ENCODE assay signal across 10 cellular contexts in the genomic region with DNA sequence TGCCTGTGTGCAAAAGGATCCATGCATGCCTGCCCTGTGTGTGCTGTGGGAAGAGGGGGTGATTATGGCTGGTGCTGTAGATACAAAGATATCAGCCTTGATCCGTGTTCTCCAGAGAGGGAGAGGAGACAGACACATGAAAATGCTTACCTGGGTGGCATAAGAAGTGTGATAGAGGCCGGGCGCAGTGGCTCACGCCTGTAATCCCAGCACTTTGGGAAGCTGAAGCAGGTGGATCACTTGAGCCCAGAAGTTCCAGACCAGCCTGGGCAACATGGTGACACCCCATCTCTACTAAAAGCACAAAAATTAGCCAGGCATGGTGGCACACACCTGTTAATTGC. TPM values are rescaled to one million over a fixed set of nuclear protein-coding genes. Genes with fewer than 3 reads are reported as not detected.
DNase-seq lines count a peak whose midpoint lies in the region; ATAC-seq, FAIRE-seq and TF ChIP-seq lines count a peak whose summit lies in the region.
"Not testable (repeated sequence)": the region's sequence is repeated elsewhere in the genome, so short reads cannot be mapped to it uniquely, and the experiment has no call there.
"Had no signal": no experiment of that assay in that cellular context is flagged by ENCODE, and none has a peak within 500 bp of the region (broad histone marks: within the 10 kb centered on the region; RNA-seq: fewer than 3 reads in every experiment).

No MANE protein-coding gene starts in this region.

- H3K9me1 ChIP-seq in K562 (ENCODE audit: control insufficient read depth, insufficient read depth, low read length) = not testable (repeated sequence)

- not testable (repeated sequence) for H3K9me3 ChIP-seq in BLaER1; OCI-LY3 (ENCODE audit: insufficient read depth, low read length); K562 (replicated peaks; ENCODE audit: control insufficient read depth, insufficient read depth, low read depth, low read length); esophagus muscularis mucosa; lower lobe of right lung; parathyroid adenoma (ENCODE audit: control insufficient read depth, low read length)

- not testable (repeated sequence) for H2AFZ ChIP-seq in OCI-LY3 (ENCODE audit: low read depth, low read length); K562 (ENCODE audit: low read depth, low read length); parathyroid adenoma

- DNase-seq in activated T-cell treated with anti-CD3 and anti-CD28 coated beads, Interleukin-2, amount 50 U/mL, for 1 hour = peak; percentile 31
- DNase-seq in K562 (ENCODE audit: extremely low read depth in 1 of 4, low spot score in 3 of 4); esophagus muscularis mucosa (ENCODE audit: extremely low spot score): not testable (repeated sequence)
- DNase-seq in lower lobe of right lung = peak; percentile 35

- H3K27ac ChIP-seq in BLaER1 = peak overlapping the region; percentile 98
- H3K27ac ChIP-seq in OCI-LY3 (ENCODE audit: low read length) = peak overlapping the region; percentile 100
- not testable (repeated sequence) for H3K27ac ChIP-seq in K562 (ENCODE audit: extremely low read depth, low read depth, low read length)
- peak overlapping the region; percentile 96 to 97 (median 96) for H3K27ac ChIP-seq in esophagus muscularis mucosa (replicated peaks in 1 of 4)
- H3K27ac ChIP-seq in lower lobe of right lung = peak overlapping the region; percentile 100
- peak overlapping the region; percentile 100 for H3K27ac ChIP-seq in parathyroid adenoma
- H3K27ac ChIP-seq in temporal lobe (ENCODE audit: low read depth, low read length) = peak overlapping the region; percentile 95

- FAIRE-seq in K562 (lab: Jason Lieb, UNC) = not testable (repeated sequence)

- not testable (repeated sequence) for H4K20me1 ChIP-seq in BLaER1; OCI-LY3 (ENCODE audit: insufficient read depth, low read length); K562 (replicated peaks; ENCODE audit: control insufficient read depth, insufficient read depth, low read length)

- H3K9ac ChIP-seq in BLaER1 (peak overlapping the region; percentile 56; the same call in 1 of the 2 replicates), OCI-LY3 (ENCODE audit: low read length) (peak overlapping the region; percentile 94), K562 (ENCODE audit: insufficient read depth in 1 of 2, low read depth in 2 of 2, low read length in 2 of 2) (peak overlapping the region in 1 of 2 experiments; percentile 24; a peak in 1 of 4 replicates)
- not testable (repeated sequence) for H3K9ac ChIP-seq in parathyroid adenoma

- 79% methylated on average over 4 of the region's 4 CpGs for WGBS in K562 (ENCODE audit: insufficient coverage, low coverage, missing lambda C conversion rate)
- WGBS in esophagus muscularis mucosa = 90% methylated on average over 4 of the region's 4 CpGs

- H3K79me2 ChIP-seq in OCI-LY3 (ENCODE audit: low read length) (peaks cover 32% of the 10 kb centered on the region), K562 (ENCODE audit: control insufficient read depth, insufficient read depth, low read length) (peaks cover 13% of the 10 kb centered on the region; the same call in 1 of the 3 replicates)
- not testable (repeated sequence) for H3K79me2 ChIP-seq in parathyroid adenoma

- not testable (repeated sequence) for TF ChIP-seq POLR2A in K562 (conservative IDR thresholded peaks at IDR 0.05); esophagus muscularis mucosa (IDR thresholded peaks at IDR 0.05; ENCODE audit: low read depth)

- not testable (repeated sequence) for ATAC-seq in K562, lower lobe of right lung

- CTCF ChIA-PET in K562 (lab: Yijun Ruan, JAX; ENCODE audit: low intra/inter-chr PET ratio) = not testable (repeated sequence)

- not testable (repeated sequence) for TF ChIP-seq CTCF in OCI-LY3 (IDR thresholded peaks at IDR 0.05; ENCODE audit: low read depth, low read length); K562 (IDR thresholded peaks at IDR 0.05 in 2 of 3, conservative IDR thresholded peaks at IDR 0.05 in 1 of 3; ENCODE audit: insufficient read depth in 2 of 3, low read depth in 1 of 3, low read length in 3 of 3); esophagus muscularis mucosa (IDR thresholded peaks at IDR 0.05); lower lobe of right lung (IDR thresholded peaks at IDR 0.05); parathyroid adenoma (IDR thresholded peaks at IDR 0.05)

- intact Hi-C loops in K562 (cut with micrococcal nuclease); esophagus muscularis mucosa (cut with DNase I); lower lobe of right lung (cut with DNase I): not testable (repeated sequence)

- not testable (repeated sequence) for TF ChIP-seq RAD21 in K562 (CRISPR knock-in tag; conservative IDR thresholded peaks at IDR 0.05 in 1 of 2, IDR thresholded peaks at IDR 0.05 in 1 of 2)

- H3K4me2 ChIP-seq in BLaER1 = peak overlapping the region; percentile 79
- H3K4me2 ChIP-seq in OCI-LY3 (ENCODE audit: low read length) = peak overlapping the region; percentile 76
- not testable (repeated sequence) for H3K4me2 ChIP-seq in K562 (ENCODE audit: insufficient read depth, low read length); parathyroid adenoma (ENCODE audit: low read length)

- not testable (repeated sequence) for BruUV-seq in K562 (replicated peaks; lab: Mats Ljungman, UMichigan)

- POLR2A ChIA-PET in K562 (lab: Yijun Ruan, JAX) = interaction anchor here (2.3 to 16.9 kb wide), 4 partner anchors 8 to 89 kb away, joined by 7 to 594 read pairs (median 46); partner anchors contain the start of genes PLK3 and RPS8

- H3K4me1 ChIP-seq in BLaER1 = peaks cover 90% of the 10 kb centered on the region
- peaks cover 65% of the 10 kb centered on the region for H3K4me1 ChIP-seq in OCI-LY3 (ENCODE audit: low read length)
- H3K4me1 ChIP-seq in K562 (replicated peaks in 1 of 2; ENCODE audit: control insufficient read depth in 2 of 2, insufficient read depth in 2 of 2, low read length in 2 of 2) = peaks cover 59 to 67% of the 10 kb centered on the region in 2 experiments
- peaks cover 71 to 90% (median 86%) of the 10 kb centered on the region in 4 donors for H3K4me1 ChIP-seq in esophagus muscularis mucosa
- peaks cover 92% of the 10 kb centered on the region for H3K4me1 ChIP-seq in lower lobe of right lung
- peaks cover 41% of the 10 kb centered on the region for H3K4me1 ChIP-seq in parathyroid adenoma

- not testable (repeated sequence) for H3K4me3 ChIP-seq in BLaER1; K562; esophagus muscularis mucosa; lower lobe of right lung; parathyroid adenoma (ENCODE audit: low read depth, low read length)
- H3K4me3 ChIP-seq in OCI-LY3 (ENCODE audit: low read length) = peak overlapping the region; percentile 67

- not testable (repeated sequence) for TF ChIP-seq EP300 in K562 (IDR thresholded peaks at IDR 0.05; ENCODE audit: low read length); esophagus muscularis mucosa (IDR thresholded peaks at IDR 0.05)

- not testable (repeated sequence) for H3K27me3 ChIP-seq in BLaER1; OCI-LY3 (ENCODE audit: low read depth, low read length); K562 (ENCODE audit: control insufficient read depth in 2 of 2, insufficient read depth in 2 of 2, low read length in 2 of 2); esophagus muscularis mucosa; lower lobe of right lung (ENCODE audit: low read depth); parathyroid adenoma (ENCODE audit: control insufficient read depth, insufficient read depth, low read length)

- H3K36me3 ChIP-seq in BLaER1 = peaks cover 13% of the 10 kb centered on the region
- H3K36me3 ChIP-seq in OCI-LY3 (replicated peaks; ENCODE audit: low read depth, low read length) = peaks cover 41% of the 10 kb centered on the region
- H3K36me3 ChIP-seq in K562 (ENCODE audit: control insufficient read depth, insufficient read depth, low read length) = peaks cover 13% of the 10 kb centered on the region; the same call in 2 of the 3 replicates
- peaks cover 5 to 25% (median 7%) of the 10 kb centered on the region in 4 donors for H3K36me3 ChIP-seq in esophagus muscularis mucosa
- peaks cover 13% of the 10 kb centered on the region for H3K36me3 ChIP-seq in lower lobe of right lung
- not testable (repeated sequence) for H3K36me3 ChIP-seq in parathyroid adenoma (ENCODE audit: control insufficient read depth, insufficient read depth, low read length)

- in situ Hi-C loops in K562 (cut with MboI) = not testable (repeated sequence)

RNA-seq across cellular contexts. Expression of gene BTBD19, which starts 2.4 kb away (rescaled TPM):
- total RNA-seq in K562 (2011; cell fraction: chromatin; rRNA removed; ENCODE audit: low replicate concordance) = 7.6 and 19.8 TPM in 2 replicates
- 8.9 and 14.7 TPM in 2 replicates for total RNA-seq in K562 (2011; cell fraction: nucleolus; rRNA removed)
- 8.6 and 18.8 TPM in 2 replicates for total RNA-seq in K562 (2011; cell fraction: nucleoplasm; rRNA removed)
- total RNA-seq in K562 (2014; rRNA removed) = 0.73 and 1.5 TPM in 2 replicates
- total RNA-seq in K562 (2014; rRNA removed; fragmentation: Illumina TruSeq; extraction: Trizol) = 0.32 and 0.76 TPM in 2 replicates
- total RNA-seq in K562 (2015; rRNA removed; fragmentation: Illumina TruSeq; extraction: Trizol) = 0.41 and 0.72 TPM in 2 replicates
- 1.7 and 2.0 TPM in 2 replicates for total RNA-seq in K562 (2021)
- 1.4 and 1.5 TPM in 2 replicates for polyA plus RNA-seq in K562 (2011; rRNA removed)
- 0.86 and 1.3 TPM in 2 replicates for polyA plus RNA-seq in K562 (2011; cell fraction: cytosol; rRNA removed)
- polyA plus RNA-seq in K562 (2011; cell fraction: nucleus; rRNA removed) = 5.9 and 14.9 TPM in 2 replicates
- polyA plus RNA-seq in K562 (2012) = 1.6 and 2.0 TPM in 2 replicates
- 0.95 and 1.4 TPM in 2 replicates for polyA plus RNA-seq in K562 (2014; fragmentation: Illumina TruSeq; extraction: Trizol)
- under 1 TPM; 0.22 to 0.38 TPM for polyA plus RNA-seq in K562 (2014; fragmentation: Nextera tagmentation; extraction: Ambion mirVana)
- 1.8 and 1.9 TPM in 2 replicates for polyA plus RNA-seq in K562 (2014; rRNA removed)
- polyA minus RNA-seq in K562 (2011; rRNA and poly(A)+ RNA removed) = 0.75 and 1.1 TPM in 2 replicates
- polyA minus RNA-seq in K562 (2011; cell fraction: cytosol; rRNA and poly(A)+ RNA removed) = 1.8 TPM in 1 of 2 replicates, not detected in the other
- polyA minus RNA-seq in K562 (2011; cell fraction: nucleus; rRNA and poly(A)+ RNA removed) = 4.9 and 5.0 TPM in 2 replicates
- 1 to 10 TPM; 2.7 to 6.6 (median 3.4) TPM for total RNA-seq in esophagus muscularis mucosa
- total RNA-seq in lower lobe of right lung = 8.7 TPM
- 2.2 TPM for total RNA-seq in temporal lobe

RNA-seq across cellular contexts. Expression of gene DYNLT4, which starts 3.6 kb away (rescaled TPM):
- total RNA-seq in K562 (2011; cell fraction: chromatin; rRNA removed; ENCODE audit: low replicate concordance) = not detected in 2 replicates
- 0.83 and 2.2 TPM in 2 replicates for total RNA-seq in K562 (2011; cell fraction: nucleolus; rRNA removed)
- total RNA-seq in K562 (2011; cell fraction: nucleoplasm; rRNA removed) = 0.59 TPM in 1 of 2 replicates, not detected in the other
- 0.73 TPM in 1 of 2 replicates, not detected in the other for total RNA-seq in K562 (2014; rRNA removed)
- not detected in 2 replicates for total RNA-seq in K562 (2014; rRNA removed; fragmentation: Illumina TruSeq; extraction: Trizol)
- not detected in 2 replicates for total RNA-seq in K562 (2015; rRNA removed; fragmentation: Illumina TruSeq; extraction: Trizol)
- total RNA-seq in K562 (2021) = 0.29 TPM in 1 of 2 replicates, not detected in the other
- polyA plus RNA-seq in K562 (2011; rRNA removed) = 0.11 TPM in 1 of 2 replicates, not detected in the other
- polyA plus RNA-seq in K562 (2011; cell fraction: cytosol; rRNA removed) = 0.13 TPM in 1 of 2 replicates, not detected in the other
- polyA plus RNA-seq in K562 (2011; cell fraction: nucleus; rRNA removed) = 0.38 and 0.57 TPM in 2 replicates
- 0.10 and 0.18 TPM in 2 replicates for polyA plus RNA-seq in K562 (2012)
- not detected in 2 replicates for polyA plus RNA-seq in K562 (2014; fragmentation: Illumina TruSeq; extraction: Trizol)
- not detected for polyA plus RNA-seq in K562 (2014; fragmentation: Nextera tagmentation; extraction: Ambion mirVana)
- polyA plus RNA-seq in K562 (2014; rRNA removed) = not detected in 2 replicates
- not detected in 2 replicates for polyA minus RNA-seq in K562 (2011; rRNA and poly(A)+ RNA removed)
- polyA minus RNA-seq in K562 (2011; cell fraction: cytosol; rRNA and poly(A)+ RNA removed) = not detected in 2 replicates
- 0.44 and 0.54 TPM in 2 replicates for polyA minus RNA-seq in K562 (2011; cell fraction: nucleus; rRNA and poly(A)+ RNA removed)
- total RNA-seq in esophagus muscularis mucosa = under 1 TPM in 1 of 4 donors, not detected in 3; 0.83 TPM
- total RNA-seq in lower lobe of right lung = 5.2 TPM
- not detected for total RNA-seq in temporal lobe
- total RNA-seq: esophagus mucosa had no signal

RNA-seq across cellular contexts. Expression of gene PLK3, which starts 10.6 kb away (rescaled TPM):
- 66.7 and 212 TPM in 2 replicates for total RNA-seq in K562 (2011; cell fraction: chromatin; rRNA removed; ENCODE audit: low replicate concordance)
- 133 and 170 TPM in 2 replicates for total RNA-seq in K562 (2011; cell fraction: nucleolus; rRNA removed)
- 70.2 and 84.7 TPM in 2 replicates for total RNA-seq in K562 (2011; cell fraction: nucleoplasm; rRNA removed)
- total RNA-seq in K562 (2014; rRNA removed) (15.3 and 17.4 TPM in 2 replicates), K562 (2014; rRNA removed; fragmentation: Illumina TruSeq; extraction: Trizol) (5.2 and 6.6 TPM in 2 replicates), K562 (2015; rRNA removed; fragmentation: Illumina TruSeq; extraction: Trizol) (5.8 and 7.7 TPM in 2 replicates), K562 (2021) (17.9 and 19.3 TPM in 2 replicates), esophagus muscularis mucosa (10 to 100 TPM in 2 of 4 donors, 1 to 10 TPM in 2; 7.9 to 46.4 (median 10.5) TPM), lower lobe of right lung (27.7 TPM), temporal lobe (9.1 TPM)
- polyA plus RNA-seq in K562 (2011; rRNA removed) (11.0 and 15.5 TPM in 2 replicates), K562 (2014; fragmentation: Illumina TruSeq; extraction: Trizol) (12.2 and 14.0 TPM in 2 replicates), K562 (2014; fragmentation: Nextera tagmentation; extraction: Ambion mirVana) (1 to 10 TPM in 1 of 2 experiments, under 1 TPM in 1; 0.52 to 1.9 TPM), K562 (2014; rRNA removed) (22.7 and 24.2 TPM in 2 replicates)
- polyA plus RNA-seq in K562 (2011; cell fraction: cytosol; rRNA removed) = 14.0 and 19.5 TPM in 2 replicates
- polyA plus RNA-seq in K562 (2011; cell fraction: nucleus; rRNA removed) = 73.9 and 132 TPM in 2 replicates
- polyA plus RNA-seq in K562 (2012) = 10.1 and 18.5 TPM in 2 replicates
- 5.5 and 7.4 TPM in 2 replicates for polyA minus RNA-seq in K562 (2011; rRNA and poly(A)+ RNA removed)
- polyA minus RNA-seq in K562 (2011; cell fraction: cytosol; rRNA and poly(A)+ RNA removed) = 7.5 and 8.9 TPM in 2 replicates
- 34.8 and 42.1 TPM in 2 replicates for polyA minus RNA-seq in K562 (2011; cell fraction: nucleus; rRNA and poly(A)+ RNA removed)

RNA-seq across cellular contexts. Expression of gene BEST4, which starts 22.8 kb away (rescaled TPM):
- 0.23 TPM in 1 of 2 replicates, not detected in the other for total RNA-seq in K562 (2011; cell fraction: chromatin; rRNA removed; ENCODE audit: low replicate concordance)
- not detected in 2 replicates for total RNA-seq in K562 (2011; cell fraction: nucleolus; rRNA removed)
- total RNA-seq in K562 (2011; cell fraction: nucleoplasm; rRNA removed) = 0.38 TPM in 1 of 2 replicates, not detected in the other
- total RNA-seq in K562 (2014; rRNA removed) (not detected in 2 replicates), K562 (2014; rRNA removed; fragmentation: Illumina TruSeq; extraction: Trizol) (not detected in 2 replicates), K562 (2015; rRNA removed; fragmentation: Illumina TruSeq; extraction: Trizol) (not detected in 2 replicates), K562 (2021) (not detected in 2 replicates), esophagus muscularis mucosa (under 1 TPM in 1 of 4 donors, not detected in 3; 0.29 TPM), lower lobe of right lung (1.7 TPM), temporal lobe (0.49 TPM)
- polyA plus RNA-seq in K562 (2011; rRNA removed) (0.05 and 0.07 TPM in 2 replicates), K562 (2014; fragmentation: Illumina TruSeq; extraction: Trizol) (not detected in 2 replicates), K562 (2014; fragmentation: Nextera tagmentation; extraction: Ambion mirVana) (not detected), K562 (2014; rRNA removed) (0.11 TPM in 1 of 2 replicates, not detected in the other)
- 0.07 and 0.13 TPM in 2 replicates for polyA plus RNA-seq in K562 (2011; cell fraction: cytosol; rRNA removed)
- 0.24 and 0.60 TPM in 2 replicates for polyA plus RNA-seq in K562 (2011; cell fraction: nucleus; rRNA removed)
- 0.04 and 0.06 TPM in 2 replicates for polyA plus RNA-seq in K562 (2012)
- not detected in 2 replicates for polyA minus RNA-seq in K562 (2011; rRNA and poly(A)+ RNA removed)
- polyA minus RNA-seq in K562 (2011; cell fraction: cytosol; rRNA and poly(A)+ RNA removed) = not detected in 2 replicates
- not detected in 2 replicates for polyA minus RNA-seq in K562 (2011; cell fraction: nucleus; rRNA and poly(A)+ RNA removed)
- total RNA-seq: esophagus mucosa, Right ventricle myocardium inferior had no signal

RNA-seq across cellular contexts. Expression of gene PTCH2, which starts 32.3 kb away (rescaled TPM):
- total RNA-seq in K562 (2011; cell fraction: chromatin; rRNA removed; ENCODE audit: low replicate concordance) = 1.5 and 3.4 TPM in 2 replicates
- total RNA-seq in K562 (2011; cell fraction: nucleolus; rRNA removed) = 1.3 and 1.8 TPM in 2 replicates
- 1.6 and 2.1 TPM in 2 replicates for total RNA-seq in K562 (2011; cell fraction: nucleoplasm; rRNA removed)
- total RNA-seq in K562 (2014; rRNA removed) = 0.16 TPM in 1 of 2 replicates, not detected in the other
- 16.8 and 20.5 TPM in 2 replicates for total RNA-seq in K562 (2014; rRNA removed; fragmentation: Illumina TruSeq; extraction: Trizol)
- total RNA-seq in K562 (2015; rRNA removed; fragmentation: Illumina TruSeq; extraction: Trizol) = 21.5 and 27.3 TPM in 2 replicates
- total RNA-seq in K562 (2021) = 3.0 TPM in 2 replicates
- 0.25 and 0.51 TPM in 2 replicates for polyA plus RNA-seq in K562 (2011; rRNA removed)
- 0.37 and 0.43 TPM in 2 replicates for polyA plus RNA-seq in K562 (2011; cell fraction: cytosol; rRNA removed)
- 2.4 and 3.4 TPM in 2 replicates for polyA plus RNA-seq in K562 (2011; cell fraction: nucleus; rRNA removed)
- 0.40 and 0.87 TPM in 2 replicates for polyA plus RNA-seq in K562 (2012)
- polyA plus RNA-seq in K562 (2014; fragmentation: Illumina TruSeq; extraction: Trizol) = 0.33 and 0.35 TPM in 2 replicates
- under 1 TPM; 0.15 to 0.25 TPM for polyA plus RNA-seq in K562 (2014; fragmentation: Nextera tagmentation; extraction: Ambion mirVana)
- polyA plus RNA-seq in K562 (2014; rRNA removed) = 0.39 and 0.64 TPM in 2 replicates
- 0.14 and 0.21 TPM in 2 replicates for polyA minus RNA-seq in K562 (2011; rRNA and poly(A)+ RNA removed)
- polyA minus RNA-seq in K562 (2011; cell fraction: cytosol; rRNA and poly(A)+ RNA removed) = 1.6 and 6.8 TPM in 2 replicates
- 0.54 and 1.4 TPM in 2 replicates for polyA minus RNA-seq in K562 (2011; cell fraction: nucleus; rRNA and poly(A)+ RNA removed)
- 1 to 10 TPM in 2 of 4 donors, under 1 TPM in 2; 0.66 to 2.6 (median 1.1) TPM for total RNA-seq in esophagus muscularis mucosa
- 1.0 TPM for total RNA-seq in lower lobe of right lung
- total RNA-seq in temporal lobe = 1.7 TPM
